In the genomic region with DNA sequence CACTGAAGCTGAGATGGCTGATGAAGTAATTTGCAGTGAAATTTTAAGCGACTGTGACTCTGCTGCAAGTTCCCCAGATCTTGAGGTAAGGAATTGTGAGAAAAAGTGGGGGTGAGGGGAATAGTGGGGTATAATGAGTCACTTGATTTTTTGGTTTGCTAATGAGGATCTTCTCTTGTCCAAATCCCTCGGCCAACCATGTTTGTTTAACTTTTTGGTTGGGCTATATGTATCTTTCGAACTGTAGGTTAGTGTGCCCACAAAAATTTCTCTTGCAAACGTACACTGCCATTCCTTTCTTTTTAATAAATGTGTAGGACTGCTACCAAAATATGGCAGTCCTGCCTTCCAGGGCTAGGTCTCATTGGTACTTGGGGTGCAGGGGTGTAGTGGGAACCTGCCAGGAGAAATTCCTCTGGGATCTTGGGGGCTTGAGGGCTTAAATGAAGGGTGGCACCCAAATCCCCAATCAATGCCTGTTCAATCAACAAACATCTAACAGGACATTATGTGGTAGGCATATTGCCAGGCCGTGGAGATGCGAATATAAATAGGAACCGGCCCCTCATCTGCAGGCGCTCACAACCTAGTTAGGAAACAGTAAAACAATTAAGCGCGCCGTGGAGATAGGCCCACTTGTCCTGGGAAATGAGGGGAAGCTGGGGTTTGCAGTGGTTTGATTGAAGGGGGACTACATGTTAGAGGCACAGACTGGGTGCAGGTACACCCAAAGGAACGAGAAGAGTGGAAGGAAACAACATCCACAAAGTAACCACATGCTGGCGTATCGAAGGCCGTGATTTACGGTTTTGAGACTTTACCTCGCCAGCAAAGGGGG, we compare ENCODE assay signal across 8 cellular contexts. TPM values are rescaled to one million over a fixed set of nuclear protein-coding genes. Genes with fewer than 3 reads are reported as not detected.
A peak's percentile ranks its signal among the peaks of the same experiment; 100 is the strongest.
DNase-seq lines count a peak whose midpoint lies in the region; ATAC-seq and TF ChIP-seq lines count a peak whose summit lies in the region.

No MANE protein-coding gene starts in this region.

- DNase-seq in activated naive CD4-positive, alpha-beta T cell treated with anti-CD3 and anti-CD28 coated beads, Interleukin-2, amount 10 ng/mL, durations not matched to agents 7 days and 5 days = no peak
- DNase-seq in activated naive CD4-positive, alpha-beta T cell treated with anti-CD3 and anti-CD28 coated beads, Interleukin-2, amount 50 U/mL, for 16 hours = no peak
- DNase-seq in astrocyte of the cerebellum (ENCODE audit: low read depth) = no peak
- no peak for DNase-seq in lung (ENCODE audit: low spot score)
- no peak for DNase-seq in type B pancreatic cell (ENCODE audit: extremely low spot score, unreplicated experiment)
- DNase-seq in NOMO-1 treated with dmso at 0.1 percent for 144 hours (lab: John Stamatoyannopoulos, UW; ENCODE audit: unreplicated experiment) = no peak
- no peak for DNase-seq in sciatic nerve (ENCODE audit: low spot score)

- peaks cover 30% of the 10 kb centered on the region for H3K36me3 Mint-ChIP-seq in activated naive CD4-positive, alpha-beta T cell treated with anti-CD3 and anti-CD28 coated beads, Interleukin-2, amount 10 ng/mL, durations not matched to agents 7 days and 5 days
- H3K36me3 Mint-ChIP-seq in type B pancreatic cell = peaks cover 34% of the 10 kb centered on the region

- peak overlapping the region; percentile 90 for H3K4me3 Mint-ChIP-seq in activated naive CD4-positive, alpha-beta T cell treated with anti-CD3 and anti-CD28 coated beads, Interleukin-2, amount 10 ng/mL, durations not matched to agents 7 days and 5 days
- H3K4me3 Mint-ChIP-seq in type B pancreatic cell = peak overlapping the region; percentile 94

- CTCF ChIA-PET in activated naive CD4-positive, alpha-beta T cell treated with anti-CD3 and anti-CD28 coated beads, Interleukin-2, amount 10 ng/mL, durations not matched to agents 7 days and 5 days (lab: Charles Lee) = interaction anchor here (0.9 to 3.6 kb wide), 8 partner anchors 9 to 60 kb away, joined by 3 to 32 read pairs (median 4); a partner anchor contains a TSS

- no peaks in the 10 kb centered on the region for H3K27me3 ChIP-seq in lung (ENCODE audit: control insufficient read depth, insufficient read depth)

- H3K27ac Mint-ChIP-seq in activated naive CD4-positive, alpha-beta T cell treated with anti-CD3 and anti-CD28 coated beads, Interleukin-2, amount 10 ng/mL, durations not matched to agents 7 days and 5 days = peak overlapping the region; percentile 97
- H3K27ac Mint-ChIP-seq in type B pancreatic cell = peak overlapping the region; percentile 98

- peak overlapping the region; percentile 85 to 98 for H3K27ac ChIP-seq in lung (ENCODE audit: low read depth in 1 of 2, low read length in 1 of 2)

- in situ Hi-C loops in astrocyte of the cerebellum (cut with HindIII; ENCODE audit: low sequenced_read_pairs) = no loop called here

- peaks cover 13% of the 10 kb centered on the region for H3K27me3 Mint-ChIP-seq in activated naive CD4-positive, alpha-beta T cell treated with anti-CD3 and anti-CD28 coated beads, Interleukin-2, amount 10 ng/mL, durations not matched to agents 7 days and 5 days
- H3K27me3 Mint-ChIP-seq in type B pancreatic cell = no peaks in the 10 kb centered on the region

- H3K9me3 ChIP-seq in lung (ENCODE audit: control insufficient read depth in 2 of 2, insufficient read depth in 1 of 2, low read length in 1 of 2) = no peaks in the 10 kb centered on the region

- intact Hi-C loops in sciatic nerve (cut with DNase I) = loop anchor here (10.0 kb wide), 2 partner anchors 145 to 245 kb away; a partner anchor contains a TSS

- TF ChIP-seq CTCF in astrocyte of the cerebellum (IDR thresholded peaks at IDR 0.05; ENCODE audit: low read depth, low read length, missing control alignments) (no peak), lung (IDR thresholded peaks at IDR 0.05; ENCODE audit: control extremely low read depth, extremely low read depth) (no peak), type B pancreatic cell (conservative IDR thresholded peaks at IDR 0.05) (no peak)

- peaks cover 29% of the 10 kb centered on the region for H3K4me1 Mint-ChIP-seq in activated naive CD4-positive, alpha-beta T cell treated with anti-CD3 and anti-CD28 coated beads, Interleukin-2, amount 10 ng/mL, durations not matched to agents 7 days and 5 days
- peaks cover 11% of the 10 kb centered on the region for H3K4me1 Mint-ChIP-seq in type B pancreatic cell (ENCODE audit: unreplicated experiment)

- ATAC-seq in lung (ENCODE audit: insufficient read depth, low FRiP score) (no peak), HG02571 (IDR thresholded peaks at IDR 0.05; ENCODE audit: unreplicated experiment) (no peak), sciatic nerve (no peak)

- H3K36me3 ChIP-seq in lung (ENCODE audit: control insufficient read depth in 2 of 2, insufficient read depth in 2 of 2, low read length in 2 of 2) = peaks cover 11 to 17% of the 10 kb centered on the region in 2 donors

- peaks cover 5% of the 10 kb centered on the region in 2 donors for H3K4me1 ChIP-seq in lung (ENCODE audit: control insufficient read depth in 2 of 2, insufficient read depth in 2 of 2, low read length in 2 of 2)

- peaks cover 2% of the 10 kb centered on the region for H3K9me3 Mint-ChIP-seq in activated naive CD4-positive, alpha-beta T cell treated with anti-CD3 and anti-CD28 coated beads, Interleukin-2, amount 10 ng/mL, durations not matched to agents 7 days and 5 days
- H3K9me3 Mint-ChIP-seq in type B pancreatic cell = no peaks in the 10 kb centered on the region

- WGBS in lung, 2 donors = 72 to 85% methylated on average over 17 of the region's 17 CpGs

- H3K4me3 ChIP-seq in astrocyte of the cerebellum (ENCODE audit: low read depth, low read length) (peak overlapping the region; percentile 35), lung (peak overlapping the region; percentile 42)

RNA-seq across cellular contexts. Expression of a gene that starts 1.3 kb away (rescaled TPM):
- total RNA-seq in lung = 100 to 1,000 TPM in 1 of 2 donors, 10 to 100 TPM in 1; 66.0 to 116 TPM
- 100 to 1,000 TPM in 1 of 2 donors, 10 to 100 TPM in 1; 88.8 to 183 TPM for polyA plus RNA-seq in lung
- total RNA-seq in type B pancreatic cell (ENCODE audit: low replicate concordance) = 202 and 337 TPM in 2 replicates
- 135 TPM for total RNA-seq in sciatic nerve

RNA-seq across cellular contexts. Expression of a gene that starts 13.3 kb away (rescaled TPM):
- total RNA-seq in lung = 10 to 100 TPM; 20.8 to 52.8 TPM
- polyA plus RNA-seq in lung = 10 to 100 TPM; 31.0 to 48.6 TPM
- total RNA-seq in type B pancreatic cell (ENCODE audit: low replicate concordance) = 21.0 and 22.5 TPM in 2 replicates
- 56.5 TPM for total RNA-seq in sciatic nerve

RNA-seq across cellular contexts. Expression of a gene that starts 17.3 kb away (rescaled TPM):
- 10 to 100 TPM in 1 of 2 donors, 1 to 10 TPM in 1; 7.5 to 14.5 TPM for total RNA-seq in lung
- polyA plus RNA-seq in lung = 10 to 100 TPM in 1 of 2 donors, 1 to 10 TPM in 1; 7.1 to 16.4 TPM
- 10.1 and 16.7 TPM in 2 replicates for total RNA-seq in type B pancreatic cell (ENCODE audit: low replicate concordance)
- 24.0 TPM for total RNA-seq in sciatic nerve

RNA-seq across cellular contexts. Expression of a gene that starts 32.7 kb away (rescaled TPM):
- total RNA-seq in lung (10 to 100 TPM; 13.4 to 27.3 TPM), type B pancreatic cell (ENCODE audit: low replicate concordance) (16.8 and 52.5 TPM in 2 replicates), sciatic nerve (67.3 TPM)
- polyA plus RNA-seq in lung = 1 to 10 TPM; 5.4 to 6.0 TPM

RNA-seq across cellular contexts. Expression of a gene that starts 34.0 kb away (rescaled TPM):
- total RNA-seq in lung (10 to 100 TPM in 1 of 2 donors, 1 to 10 TPM in 1; 6.1 to 13.4 TPM), type B pancreatic cell (ENCODE audit: low replicate concordance) (15.9 and 19.5 TPM in 2 replicates), sciatic nerve (8.3 TPM)
- 1 to 10 TPM; 6.9 to 9.8 TPM for polyA plus RNA-seq in lung
